ENCODE assay signal across 7 cellular contexts in the genomic region with DNA sequence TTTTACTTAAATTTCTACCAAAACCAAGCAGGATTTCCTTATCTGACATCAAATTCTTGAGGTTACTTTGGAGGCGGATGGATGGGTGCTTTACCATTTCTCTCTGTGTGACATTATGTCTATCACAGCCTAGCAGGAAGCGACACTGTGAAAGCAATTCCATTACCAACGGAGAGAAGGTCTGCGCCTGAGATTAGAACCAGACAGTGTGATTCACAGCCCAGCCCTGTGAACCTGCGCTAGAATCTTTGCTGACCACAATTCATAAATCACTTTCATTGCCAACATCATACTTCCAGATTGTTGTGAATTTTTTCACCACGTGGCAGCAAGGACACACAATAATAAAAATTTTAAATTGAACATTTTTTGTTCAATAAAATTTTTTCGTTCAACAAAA.
A peak's percentile ranks its signal among the peaks of the same experiment; 100 is the strongest.
DNase-seq lines count a peak whose midpoint lies in the region; ATAC-seq and TF ChIP-seq lines count a peak whose summit lies in the region.

No MANE protein-coding gene starts in this region.

- H3K4me3 ChIP-seq in OCI-LY7 (ENCODE audit: low read depth, low read length, poor library complexity, severe bottlenecking): no peak overlapping the region

- no peaks in the 10 kb centered on the region for H3K79me2 ChIP-seq in OCI-LY7 (ENCODE audit: insufficient read depth, low read depth, low read length)

- intact Hi-C loops in OCI-LY7 (cut with micrococcal nuclease; ENCODE audit: unreplicated experiment): no loop called here

- H3K9me3 Mint-ChIP-seq in activated T-helper 17 cell treated with anti-CD3 and anti-CD28 coated beads, Interleukin-2, amount 50 U/mL, for 72 hours: peaks cover 4% of the 10 kb centered on the region

- TF ChIP-seq CTCF in OCI-LY7 (conservative IDR thresholded peaks at IDR 0.05; ENCODE audit: low read length): no peak

- H3K9me3 ChIP-seq in OCI-LY7 (ENCODE audit: low read length): no peaks in the 10 kb centered on the region

- H3K4me3 Mint-ChIP-seq in activated T-helper 17 cell treated with anti-CD3 and anti-CD28 coated beads, Interleukin-2, amount 50 U/mL, for 72 hours: peak overlapping the region; percentile 71

- no peaks in the 10 kb centered on the region for H4K20me1 ChIP-seq in OCI-LY7 (ENCODE audit: insufficient read depth, low read length)

- H3K27me3 Mint-ChIP-seq in activated T-helper 17 cell treated with anti-CD3 and anti-CD28 coated beads, Interleukin-2, amount 50 U/mL, for 72 hours: peaks cover 6% of the 10 kb centered on the region

- H3K4me1 Mint-ChIP-seq in activated T-helper 17 cell treated with anti-CD3 and anti-CD28 coated beads, Interleukin-2, amount 50 U/mL, for 72 hours: peaks cover 23% of the 10 kb centered on the region

- peak; percentile 88 for ATAC-seq in activated T-helper 17 cell treated with anti-CD3 and anti-CD28 coated beads, Interleukin-2, amount 50 U/mL, for 72 hours (replicated peaks)

- no peak overlapping the region for H3K4me2 ChIP-seq in OCI-LY7 (ENCODE audit: low read length)

- no peaks in the 10 kb centered on the region; the same call in 1 of the 2 replicates for H3K9me2 ChIP-seq in OCI-LY7 (ENCODE audit: insufficient read depth, low read length)

- H3K4me1 ChIP-seq in OCI-LY7 (ENCODE audit: insufficient read depth, low read length, poor library complexity, severe bottlenecking): no peaks in the 10 kb centered on the region

- POLR2A ChIA-PET in OCI-LY7 (lab: Charles Lee): interaction anchor here (0.6 kb wide), 2 partner anchors 119 to 1872 kb away, joined by 3 to 4 read pairs; no protein-coding TSS in a partner anchor

- no peak overlapping the region for H2AFZ ChIP-seq in OCI-LY7 (ENCODE audit: low read length)

- H3K27ac ChIP-seq in OCI-LY7 (ENCODE audit: low read depth, low read length, poor library complexity, severe bottlenecking): no peak overlapping the region

- H3K36me3 ChIP-seq in OCI-LY7 (ENCODE audit: insufficient read depth, low read length): no peaks in the 10 kb centered on the region

- peaks cover 8% of the 10 kb centered on the region for H3K36me3 Mint-ChIP-seq in activated T-helper 17 cell treated with anti-CD3 and anti-CD28 coated beads, Interleukin-2, amount 50 U/mL, for 72 hours (ENCODE audit: low read depth)

- BruUV-seq in OCI-LY7 (replicated peaks; lab: Mats Ljungman, UMichigan): no TSS peak

- H3K27ac Mint-ChIP-seq in activated T-helper 17 cell treated with anti-CD3 and anti-CD28 coated beads, Interleukin-2, amount 50 U/mL, for 72 hours: peak overlapping the region; percentile 99

- CTCF ChIA-PET in OCI-LY7 (lab: Charles Lee; ENCODE audit: unreplicated experiment): no interaction called here

- DNase-seq in NOMO-1 treated with dmso at 0.1 percent for 144 hours (lab: John Stamatoyannopoulos, UW; ENCODE audit: unreplicated experiment) (peak; percentile 40), islet precursor cell (peak; percentile 90), NCI-H748 treated with DMSO at 0.1 percent for 48 hours (lab: John Stamatoyannopoulos, UW) (no peak), OCI-LY7 (ENCODE audit: low spot score) (no peak), GM19240 (ENCODE audit: insufficient read length, low spot score) (no peak)
- DNase-seq in stimulated activated CD8-positive, alpha-beta memory T cell treated with anti-CD3 and anti-CD28 coated beads, Interleukin-7, amount 100 ng/mL, for 1 hour (ENCODE audit: low read depth in 2 of 2): peak; percentile 34 to 38

Comparison
In these comparisons a context has a peak if more than half of its experiments do, and no peak if none do; other contexts are left out.
1. DNase-seq: peak in NOMO-1 treated with dmso at 0.1 percent for 144 hours (single experiment), islet precursor cell (single experiment) and stimulated activated CD8-positive, alpha-beta memory T cell treated with anti-CD3 and anti-CD28 coated beads, Interleukin-7, amount 100 ng/mL, for 1 hour (2 of 2); none in NCI-H748 treated with DMSO at 0.1 percent for 48 hours (single experiment), OCI-LY7 (single experiment) and GM19240 (single experiment).